In genomic region chr5:151240891-151241290, GRCh38 we compare ENCODE assay signal across 27 cellular contexts. TPM values are rescaled to one million over a fixed set of nuclear protein-coding genes. Genes with fewer than 3 reads are reported as not detected.
DNase-seq lines count a peak whose midpoint lies in the region; ATAC-seq, FAIRE-seq and TF ChIP-seq lines count a peak whose summit lies in the region.
"Had no signal": no experiment of that assay in that cellular context is flagged by ENCODE, and none has a peak within 500 bp of the region (broad histone marks: within the 10 kb centered on the region; RNA-seq: fewer than 3 reads in every experiment).

No MANE protein-coding gene starts in this region.

- H3K79me2 ChIP-seq in GM23338 (replicated peaks; ENCODE audit: insufficient read depth) (no peaks in the 10 kb centered on the region), trophoblast cell (ENCODE audit: control insufficient read depth, insufficient read depth, low read length, poor library complexity) (no peaks in the 10 kb centered on the region)
- H3K79me2 ChIP-seq: hepatocyte had no signal

- H3K4me1 Mint-ChIP-seq in GM23338, result peaks cover 30% of the 10 kb centered on the region
- peaks cover 29% of the 10 kb centered on the region for H3K4me1 Mint-ChIP-seq in activated naive CD8-positive, alpha-beta T cell treated with anti-CD3 and anti-CD28 coated beads, Interleukin-2, amount 50 U/mL, for 24 hours

- peaks cover 9% of the 10 kb centered on the region for H3K79me1 ChIP-seq in trophoblast cell (ENCODE audit: low read length)

- no peaks in the 10 kb centered on the region for H3K36me3 ChIP-seq in GM23338 (ENCODE audit: insufficient read depth)
- H3K36me3 ChIP-seq in trophoblast cell (ENCODE audit: control insufficient read depth in 1 of 2, insufficient read depth in 2 of 2, low read length in 2 of 2), result no peaks in the 10 kb centered on the region
- no peaks in the 10 kb centered on the region for H3K36me3 ChIP-seq in upper lobe of right lung
- H3K36me3 ChIP-seq: breast epithelium, colonic mucosa, esophagus muscularis mucosa, left lung, suprapubic skin, WERI-Rb-1 had no signal

- H3K9me3 ChIP-seq in trophoblast cell (ENCODE audit: insufficient read depth, low read depth, low read length) (no peaks in the 10 kb centered on the region), upper lobe of right lung (no peaks in the 10 kb centered on the region)
- H3K9me3 ChIP-seq: breast epithelium, colonic mucosa, esophagus muscularis mucosa, left lung, suprapubic skin had no signal

- DNase-seq in GM12891 (ENCODE audit: insufficient read length, low spot score) (no peak), GM23338 (ENCODE audit: low spot score) (no peak), NCI-H526 (lab: John Stamatoyannopoulos, UW) (peak; percentile 86 to 87), trophoblast cell (no peak), NCI-H1436 (lab: John Stamatoyannopoulos, UW) (no peak), upper lobe of right lung (no peak), dermis blood vessel endothelial cell (no peak)
- no peak for DNase-seq in activated naive CD8-positive, alpha-beta T cell treated with anti-CD3 and anti-CD28 coated beads, Interleukin-2, amount 50 U/mL, for 24 hours
- DNase-seq: activated CD4-positive, alpha-beta T cell treated with anti-CD3 and anti-CD28 coated beads, Interleukin-2, amount 10 ng/mL, durations not matched to agents 7 days and 5 days; activated naive CD4-positive, alpha-beta T cell treated with Interleukin-2 at 50 U/mL for 16 hours; activated T-cell treated with anti-CD3 and anti-CD28 coated beads, Interleukin-2, amount 50 U/mL, for 72 hours; amygdala; colonic mucosa; COR-L47; endodermal cell; foreskin melanocyte; naive thymus-derived CD4-positive, alpha-beta T cell; occipital lobe; WERI-Rb-1 had no signal

- peak; percentile 68 for FAIRE-seq in GM12891 (lab: Jason Lieb, UNC)
- FAIRE-seq: H54, urothelium cell line had no signal

- H2AFZ ChIP-seq in GM23338, result peak overlapping the region; percentile 80
- H2AFZ ChIP-seq in trophoblast cell (ENCODE audit: insufficient read depth, low read length, poor library complexity), result no peak overlapping the region
- H2AFZ ChIP-seq: hepatocyte had no signal

- H3K4me1 ChIP-seq in GM23338 (ENCODE audit: insufficient read depth) (peaks cover 20% of the 10 kb centered on the region), trophoblast cell (ENCODE audit: control insufficient read depth in 1 of 2, insufficient read depth in 2 of 2, low read length in 2 of 2) (peaks cover 13 to 17% of the 10 kb centered on the region in 2 experiments), upper lobe of right lung (peaks cover 4% of the 10 kb centered on the region)
- H3K4me1 ChIP-seq: breast epithelium, colonic mucosa, suprapubic skin had no signal

- no peak overlapping the region for H4K12ac ChIP-seq in trophoblast cell (ENCODE audit: low read depth, low read length)

- ATAC-seq in GM23338 (peak; percentile 12), upper lobe of right lung (no peak)
- ATAC-seq in activated naive CD8-positive, alpha-beta T cell treated with anti-CD3 and anti-CD28 coated beads, Interleukin-2, amount 50 U/mL, for 24 hours, result no peak
- ATAC-seq: activated T-cell treated with anti-CD3 and anti-CD28 coated beads, Interleukin-2, amount 50 U/mL, for 72 hours had no signal

- H3K9ac ChIP-seq in trophoblast cell (ENCODE audit: low read length), result no peak overlapping the region

- H3K4me2 ChIP-seq in GM23338 (no peak overlapping the region), trophoblast cell (ENCODE audit: low read length) (peak overlapping the region; percentile 45)
- H3K4me2 ChIP-seq: hepatocyte, smooth muscle cell had no signal

- TF ChIP-seq CTCF in GM23338 (conservative IDR thresholded peaks at IDR 0.05; ENCODE audit: low read depth in 2 of 2) (no peak), upper lobe of right lung (IDR thresholded peaks at IDR 0.05) (no peak)

- H3F3A ChIP-seq in GM23338 (replicated peaks; ENCODE audit: low read depth), result no peaks in the 10 kb centered on the region

- intact Hi-C loops in upper lobe of right lung (cut with DNase I), result no loop called here

- peak overlapping the region; percentile 61 for H4K8ac ChIP-seq in trophoblast cell (ENCODE audit: low read depth, low read length)

- H2BK120ac ChIP-seq in trophoblast cell (ENCODE audit: insufficient read depth, low read length, poor library complexity), result peak overlapping the region; percentile 64

- H3K27ac ChIP-seq in GM23338 (ENCODE audit: low read depth), result no peak overlapping the region
- H3K27ac ChIP-seq in trophoblast cell (ENCODE audit: low read depth, low read length), result peak overlapping the region; percentile 61
- H3K27ac ChIP-seq in upper lobe of right lung, result no peak overlapping the region
- H3K27ac ChIP-seq: breast epithelium, colonic mucosa, esophagus muscularis mucosa, hepatocyte, suprapubic skin, WERI-Rb-1 had no signal

- H3K4me3 Mint-ChIP-seq in GM23338, result no peak overlapping the region
- no peak overlapping the region for H3K4me3 Mint-ChIP-seq in activated naive CD8-positive, alpha-beta T cell treated with anti-CD3 and anti-CD28 coated beads, Interleukin-2, amount 50 U/mL, for 24 hours
- H3K4me3 Mint-ChIP-seq: activated CD4-positive, alpha-beta T cell treated with anti-CD3 and anti-CD28 coated beads, Interleukin-2, amount 10 ng/mL, durations not matched to agents 7 days and 5 days; activated T-cell treated with anti-CD3 and anti-CD28 coated beads, Interleukin-2, amount 50 U/mL, for 72 hours; endodermal cell; naive thymus-derived CD4-positive, alpha-beta T cell had no signal

- H3K4me3 ChIP-seq in GM23338 (no peak overlapping the region), trophoblast cell (ENCODE audit: low read depth, low read length) (no peak overlapping the region), upper lobe of right lung (no peak overlapping the region)
- H3K4me3 ChIP-seq: breast epithelium, colonic mucosa, esophagus muscularis mucosa, hepatocyte, left lung, smooth muscle cell, suprapubic skin had no signal

- H4K91ac ChIP-seq in trophoblast cell (ENCODE audit: low read depth, low read length), result peak overlapping the region; percentile 83

- H3K36me3 Mint-ChIP-seq in GM23338 (ENCODE audit: low read depth), result no peaks in the 10 kb centered on the region
- H3K36me3 Mint-ChIP-seq in activated naive CD8-positive, alpha-beta T cell treated with anti-CD3 and anti-CD28 coated beads, Interleukin-2, amount 50 U/mL, for 24 hours (ENCODE audit: low read depth), result no peaks in the 10 kb centered on the region

- TF ChIP-seq POLR2A in GM12891 (IDR thresholded peaks at IDR 0.05; ENCODE audit: low read depth, low read length), result no peak

- H3K27me3 ChIP-seq in GM23338 (ENCODE audit: insufficient read depth) (no peaks in the 10 kb centered on the region), trophoblast cell (ENCODE audit: insufficient read depth, low read length) (no peaks in the 10 kb centered on the region), upper lobe of right lung (no peaks in the 10 kb centered on the region)
- H3K27me3 ChIP-seq: breast epithelium, colonic mucosa, esophagus muscularis mucosa, hepatocyte, left lung had no signal

- no peak overlapping the region for H3K23ac ChIP-seq in trophoblast cell (ENCODE audit: low read length)

- no peaks in the 10 kb centered on the region; the same call in 2 of the 3 replicates for H3K9me3 Mint-ChIP-seq in GM23338
- no peaks in the 10 kb centered on the region for H3K9me3 Mint-ChIP-seq in activated naive CD8-positive, alpha-beta T cell treated with anti-CD3 and anti-CD28 coated beads, Interleukin-2, amount 50 U/mL, for 24 hours
- H3K9me3 Mint-ChIP-seq: activated CD4-positive, alpha-beta T cell treated with anti-CD3 and anti-CD28 coated beads, Interleukin-2, amount 10 ng/mL, durations not matched to agents 7 days and 5 days; activated T-cell treated with anti-CD3 and anti-CD28 coated beads, Interleukin-2, amount 50 U/mL, for 72 hours; naive thymus-derived CD4-positive, alpha-beta T cell had no signal

- no peaks in the 10 kb centered on the region for H3K9me2 ChIP-seq in GM23338 (ENCODE audit: insufficient read depth)

- peak overlapping the region; percentile 61 for H2BK12ac ChIP-seq in trophoblast cell (ENCODE audit: low read length)

- H3K27ac Mint-ChIP-seq in GM23338, result no peak overlapping the region
- H3K27ac Mint-ChIP-seq in activated naive CD8-positive, alpha-beta T cell treated with anti-CD3 and anti-CD28 coated beads, Interleukin-2, amount 50 U/mL, for 24 hours, result no peak overlapping the region
- H3K27ac Mint-ChIP-seq: activated CD4-positive, alpha-beta T cell treated with anti-CD3 and anti-CD28 coated beads, Interleukin-2, amount 10 ng/mL, durations not matched to agents 7 days and 5 days; activated T-cell treated with anti-CD3 and anti-CD28 coated beads, Interleukin-2, amount 50 U/mL, for 72 hours; endodermal cell; naive thymus-derived CD4-positive, alpha-beta T cell had no signal

- H3K14ac ChIP-seq in trophoblast cell (ENCODE audit: low read length), result peak overlapping the region; percentile 50

- WGBS in trophoblast cell (ENCODE audit: extremely low coverage, insufficient coverage, insufficient read length), result no CpG with 5 or more reads among the region's 1 CpG

- no peak overlapping the region for H3K4ac ChIP-seq in trophoblast cell (ENCODE audit: low read depth, low read length)

- no peaks in the 10 kb centered on the region for H4K20me1 ChIP-seq in GM23338 (replicated peaks; ENCODE audit: insufficient read depth)

- H3K18ac ChIP-seq in trophoblast cell (ENCODE audit: low read length), result peak overlapping the region; percentile 79

- peak overlapping the region; percentile 58 for H2BK5ac ChIP-seq in trophoblast cell (ENCODE audit: low read depth, low read length, poor library complexity)

- no peak overlapping the region for H2AK5ac ChIP-seq in trophoblast cell (ENCODE audit: low read length)

- peaks cover 7% of the 10 kb centered on the region for H3K27me3 Mint-ChIP-seq in GM23338 (ENCODE audit: insufficient read depth, low read depth, poor library complexity)
- H3K27me3 Mint-ChIP-seq in activated naive CD8-positive, alpha-beta T cell treated with anti-CD3 and anti-CD28 coated beads, Interleukin-2, amount 50 U/mL, for 24 hours, result no peaks in the 10 kb centered on the region
- H3K27me3 Mint-ChIP-seq: activated CD4-positive, alpha-beta T cell treated with anti-CD3 and anti-CD28 coated beads, Interleukin-2, amount 10 ng/mL, durations not matched to agents 7 days and 5 days; naive thymus-derived CD4-positive, alpha-beta T cell had no signal

TF ChIP-seq in GM12891, 5 proteins besides CTCF, POLR2A, EP300 and RAD21 (continues in another document):
- no peak for TF ChIP-seq POLR2AphosphoS5 (IDR thresholded peaks at IDR 0.05; ENCODE audit: low read depth, low read length)

RNA-seq across cellular contexts. Expression of gene GM2A, which starts 12.1 kb away (rescaled TPM):
- polyA plus RNA-seq in GM12891 (2012; ENCODE audit: low read depth, missing spikeins), result 67.3 TPM
- total RNA-seq in GM23338 (2014; rRNA removed; shearing (Covaris generic)), result 26.3 and 27.8 TPM in 2 replicates
- 9.0 and 9.8 TPM in 2 replicates for polyA plus RNA-seq in GM23338 (2016; fragmentation: Nextera tagmentation; extraction: Ambion mirVana)
- polyA plus RNA-seq in trophoblast cell (2013), result 103 and 109 TPM in 2 replicates
- 104 TPM for total RNA-seq in upper lobe of right lung
- 15.5 and 18.0 TPM in 2 replicates for total RNA-seq in dermis blood vessel endothelial cell

RNA-seq across cellular contexts. Expression of gene CCDC69, which starts 17.0 kb away (rescaled TPM):
- polyA plus RNA-seq in GM12891 (2012; ENCODE audit: low read depth, missing spikeins), result 37.1 TPM
- 5.3 and 6.6 TPM in 2 replicates for total RNA-seq in GM23338 (2014; rRNA removed; shearing (Covaris generic))
- polyA plus RNA-seq in GM23338 (2016; fragmentation: Nextera tagmentation; extraction: Ambion mirVana), result 2.7 and 3.0 TPM in 2 replicates
- 9.9 and 10.2 TPM in 2 replicates for polyA plus RNA-seq in trophoblast cell (2013)
- total RNA-seq in upper lobe of right lung (81.9 TPM), dermis blood vessel endothelial cell (5.4 and 5.6 TPM in 2 replicates)

Comparison
In these comparisons a context has a peak if more than half of its experiments do, and no peak if none do; other contexts are left out.
1. DNase-seq: peak in NCI-H526 (2 of 2); none in GM12891 (single experiment), GM23338 (single experiment), trophoblast cell (0 of 2), activated naive CD8-positive, alpha-beta T cell treated with anti-CD3 and anti-CD28 coated beads, Interleukin-2, amount 50 U/mL, for 24 hours (single experiment), NCI-H1436 (single experiment), upper lobe of right lung (single experiment) and dermis blood vessel endothelial cell (single experiment).
2. RNA of gene CCDC69, which starts 17.0 kb away (total RNA-seq): 81.9 TPM in upper lobe of right lung (single experiment); 5.4 to 5.6 TPM in dermis blood vessel endothelial cell and 5.3 to 6.6 TPM in GM23338; every median in the first group is over 10 times any median in the second.